33 cellular contexts compared by ENCODE assay signal in genomic region chr4:175530655-175531054, GRCh38.
"Had no signal": no experiment of that assay in that cellular context is flagged by ENCODE, and none has a peak within 500 bp of the region (broad histone marks: within the 10 kb centered on the region; RNA-seq: fewer than 3 reads in every experiment).

No MANE protein-coding gene starts in this region.

- H3K36me3 ChIP-seq: ascending aorta, heart left ventricle, pancreas, right atrium auricular region had no signal

- H3K4me3 ChIP-seq: ascending aorta, heart left ventricle, pancreas, right atrium auricular region, smooth muscle cell had no signal

- H3K27ac ChIP-seq: ascending aorta, foreskin keratinocyte, heart left ventricle, pancreas, right atrium auricular region, VCaP had no signal

- ATAC-seq: activated CD4-positive, CD25-positive, alpha-beta regulatory T cell treated with anti-CD3 and anti-CD28 coated beads, Interleukin-2, amount 50 U/mL, for 24 hours; esophagus mucosa; foreskin keratinocyte; heart left ventricle; left colon; naive thymus-derived CD4-positive, alpha-beta T cell; pancreas; stimulated activated memory B cell treated with anti-CD40 and anti-IgM and Interleukin-4, amounts not matched to agents 10 μg/mL and 1 μg/mL and 100 μg/mL, for 72 hours; stimulated activated naive CD8-positive, alpha-beta T cell treated with anti-CD3 and anti-CD28 coated beads, Interleukin-15, amount 100 ng/mL, for 72 hours had no signal

- H3K9me3 ChIP-seq: ascending aorta, pancreas had no signal

- H3K4me2 ChIP-seq: smooth muscle cell had no signal

- H3K9me3 Mint-ChIP-seq: activated CD4-positive, alpha-beta T cell treated with anti-CD3 and anti-CD28 coated beads, Interleukin-2, amount 10 ng/mL, durations not matched to agents 24 days and 14 days; activated naive CD4-positive, alpha-beta T cell treated with anti-CD3 and anti-CD28 coated beads for 36 hours; dendritic cell treated with granulocyte-macrophage colony-stimulating factor and Interleukin-4, amounts not matched to agents 40 ng/mL and 50 ng/mL, for 4 days had no signal

- H3K4me3 Mint-ChIP-seq: activated CD4-positive, alpha-beta memory T cell treated with anti-CD3 and anti-CD28 coated beads for 36 hours; activated CD4-positive, alpha-beta T cell treated with anti-CD3 and anti-CD28 coated beads, Interleukin-2, amount 10 ng/mL, durations not matched to agents 24 days and 14 days; activated naive CD4-positive, alpha-beta T cell treated with anti-CD3 and anti-CD28 coated beads for 36 hours; activated naive CD8-positive, alpha-beta T cell treated with anti-CD3 and anti-CD28 coated beads for 36 hours; activated T-helper 1 cell treated with anti-CD3 and anti-CD28 coated beads, Interleukin-12 subunit alpha, Interleukin-12 subunit beta, Interleukin-2, Interleukin-4 antibody, amounts not matched to agents 30 ng/mL and 10 ng/mL and 1 ng/mL, durations not matched to agents 14 hours and 24 hours and 36 hours; dendritic cell treated with granulocyte-macrophage colony-stimulating factor and Interleukin-4, amounts not matched to agents 40 ng/mL and 50 ng/mL, for 4 days; endodermal cell; immature natural killer cell; naive thymus-derived CD4-positive, alpha-beta T cell; stimulated activated memory B cell treated with anti-CD40 and anti-IgM and Interleukin-4, amounts not matched to agents 10 μg/mL and 1 μg/mL and 100 μg/mL, for 72 hours; stimulated activated naive CD8-positive, alpha-beta T cell treated with anti-CD3 and anti-CD28 coated beads, Interleukin-15, amount 100 ng/mL, for 72 hours; type B pancreatic cell had no signal

- H3K27me3 ChIP-seq: ascending aorta, foreskin keratinocyte, heart left ventricle, pancreas, right atrium auricular region had no signal

- H3K27ac Mint-ChIP-seq: activated CD4-positive, alpha-beta memory T cell treated with anti-CD3 and anti-CD28 coated beads for 36 hours; activated CD4-positive, alpha-beta T cell treated with anti-CD3 and anti-CD28 coated beads, Interleukin-2, amount 10 ng/mL, durations not matched to agents 24 days and 14 days; activated naive CD4-positive, alpha-beta T cell treated with anti-CD3 and anti-CD28 coated beads for 36 hours; activated naive CD8-positive, alpha-beta T cell treated with anti-CD3 and anti-CD28 coated beads for 36 hours; activated T-helper 1 cell treated with anti-CD3 and anti-CD28 coated beads, Interleukin-12 subunit alpha, Interleukin-12 subunit beta, Interleukin-2, Interleukin-4 antibody, amounts not matched to agents 30 ng/mL and 10 ng/mL and 1 ng/mL, durations not matched to agents 14 hours and 24 hours and 36 hours; dendritic cell treated with granulocyte-macrophage colony-stimulating factor and Interleukin-4, amounts not matched to agents 40 ng/mL and 50 ng/mL, for 4 days; endodermal cell; immature natural killer cell; naive thymus-derived CD4-positive, alpha-beta T cell; stimulated activated memory B cell treated with anti-CD40 and anti-IgM and Interleukin-4, amounts not matched to agents 10 μg/mL and 1 μg/mL and 100 μg/mL, for 72 hours; stimulated activated naive CD8-positive, alpha-beta T cell treated with anti-CD3 and anti-CD28 coated beads, Interleukin-15, amount 100 ng/mL, for 72 hours; type B pancreatic cell had no signal

- H3K4me1 ChIP-seq: ascending aorta, foreskin keratinocyte, heart left ventricle, pancreas, right atrium auricular region had no signal

- FAIRE-seq: kidney, pancreas had no signal

- H3K27me3 Mint-ChIP-seq: activated CD4-positive, alpha-beta memory T cell treated with anti-CD3 and anti-CD28 coated beads for 36 hours; activated CD4-positive, alpha-beta T cell treated with anti-CD3 and anti-CD28 coated beads, Interleukin-2, amount 10 ng/mL, durations not matched to agents 24 days and 14 days; activated naive CD8-positive, alpha-beta T cell treated with anti-CD3 and anti-CD28 coated beads for 36 hours; dendritic cell treated with granulocyte-macrophage colony-stimulating factor and Interleukin-4, amounts not matched to agents 40 ng/mL and 50 ng/mL, for 4 days; naive thymus-derived CD4-positive, alpha-beta T cell; stimulated activated memory B cell treated with anti-CD40 and anti-IgM and Interleukin-4, amounts not matched to agents 10 μg/mL and 1 μg/mL and 100 μg/mL, for 72 hours; stimulated activated naive CD8-positive, alpha-beta T cell treated with anti-CD3 and anti-CD28 coated beads, Interleukin-15, amount 100 ng/mL, for 72 hours; type B pancreatic cell had no signal

- H3K4me1 Mint-ChIP-seq: activated CD4-positive, alpha-beta T cell treated with anti-CD3 and anti-CD28 coated beads, Interleukin-2, amount 10 ng/mL, durations not matched to agents 24 days and 14 days; activated naive CD8-positive, alpha-beta T cell treated with anti-CD3 and anti-CD28 coated beads for 36 hours; immature natural killer cell; naive thymus-derived CD4-positive, alpha-beta T cell; stimulated activated memory B cell treated with anti-CD40 and anti-IgM and Interleukin-4, amounts not matched to agents 10 μg/mL and 1 μg/mL and 100 μg/mL, for 72 hours; stimulated activated naive CD8-positive, alpha-beta T cell treated with anti-CD3 and anti-CD28 coated beads, Interleukin-15, amount 100 ng/mL, for 72 hours had no signal

- DNase-seq: activated CD4-positive, alpha-beta memory T cell treated with anti-CD3 and anti-CD28 coated beads for 36 hours; activated CD4-positive, alpha-beta T cell treated with anti-CD3 and anti-CD28 coated beads, Interleukin-2, amount 10 ng/mL, durations not matched to agents 24 days and 14 days; activated CD8-positive, alpha-beta memory T cell treated with anti-CD3 and anti-CD28 coated beads, Interleukin-2, amount 50 U/mL, for 4 hours; activated effector memory CD4-positive, alpha-beta T cell treated with anti-CD3 and anti-CD28 coated beads, Interleukin-2, amount 50 U/mL, for 16 hours; activated naive CD4-positive, alpha-beta T cell treated with anti-CD3 and anti-CD28 coated beads for 36 hours; activated naive CD8-positive, alpha-beta T cell treated with anti-CD3 and anti-CD28 coated beads for 36 hours; activated T-cell treated with anti-CD3 and anti-CD28 coated beads, Interleukin-2, amount 50 U/mL, for 1 hour; caudate nucleus; endodermal cell; foreskin keratinocyte; heart left ventricle; hypothalamus; immature natural killer cell; kidney; left colon; midbrain; naive thymus-derived CD4-positive, alpha-beta T cell; pancreas; stimulated activated CD4-positive, alpha-beta T cell treated with anti-CD3 and anti-CD28 coated beads, Interleukin-1b, Interleukin-23, amount 100 ng/mL, for 48 hours; stimulated activated CD4-positive, alpha-beta T cell treated with anti-CD3 and anti-CD28 coated beads, Interleukin-4, amount 100 ng/mL, for 4 hours; stimulated activated CD8-positive, alpha-beta memory T cell treated with anti-CD3 and anti-CD28 coated beads, Interleukin-4, amount 100 ng/mL, for 48 hours; stimulated activated naive CD8-positive, alpha-beta T cell treated with anti-CD3 and anti-CD28 coated beads, Interleukin-15, amount 100 ng/mL, for 72 hours; substantia nigra had no signal

- H3K36me3 Mint-ChIP-seq: activated CD4-positive, alpha-beta memory T cell treated with anti-CD3 and anti-CD28 coated beads for 36 hours; activated naive CD8-positive, alpha-beta T cell treated with anti-CD3 and anti-CD28 coated beads for 36 hours; immature natural killer cell; naive thymus-derived CD4-positive, alpha-beta T cell; stimulated activated memory B cell treated with anti-CD40 and anti-IgM and Interleukin-4, amounts not matched to agents 10 μg/mL and 1 μg/mL and 100 μg/mL, for 72 hours; type B pancreatic cell had no signal
